ENCODE assay signal across 26 cellular contexts in the genomic region with DNA sequence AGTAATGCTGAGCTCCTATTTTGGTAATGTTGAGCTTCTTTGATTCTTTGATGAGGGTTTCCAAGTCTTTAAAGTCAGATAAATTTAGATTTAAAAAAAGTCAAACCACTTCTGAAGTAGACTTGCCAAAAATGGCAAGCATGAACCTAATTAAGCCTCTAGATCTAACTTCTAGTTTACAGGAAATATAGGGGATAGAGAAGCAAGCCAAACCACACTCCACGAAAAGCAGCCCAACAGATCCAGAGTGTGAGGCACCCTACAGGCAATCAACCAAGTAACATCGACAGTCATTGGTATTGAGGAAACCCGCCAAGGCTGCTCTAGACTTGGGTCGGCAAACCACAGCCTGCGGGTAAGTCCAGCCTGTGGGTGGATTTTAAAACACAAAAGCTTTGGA. TPM values are rescaled to one million over a fixed set of nuclear protein-coding genes. Genes with fewer than 3 reads are reported as not detected.
DNase-seq lines count a peak whose midpoint lies in the region; ATAC-seq and TF ChIP-seq lines count a peak whose summit lies in the region.
"Had no signal": no experiment of that assay in that cellular context is flagged by ENCODE, and none has a peak within 500 bp of the region (broad histone marks: within the 10 kb centered on the region; RNA-seq: fewer than 3 reads in every experiment).

No MANE protein-coding gene starts in this region.

- intact Hi-C loops in spleen (cut with DNase I; ENCODE audit: low total_unique reads): no loop called here

- H3K36me3 Mint-ChIP-seq in activated T-cell treated with anti-CD3 and anti-CD28 coated beads, Interleukin-2, amount 50 U/mL, for 4 hours (ENCODE audit: insufficient read depth): peaks cover 7% of the 10 kb centered on the region
- peaks cover 43% of the 10 kb centered on the region for H3K36me3 Mint-ChIP-seq in activated CD4-positive, alpha-beta T cell treated with anti-CD3 and anti-CD28 coated beads, Interleukin-2, amount 10 ng/mL, durations not matched to agents 7 days and 5 days (ENCODE audit: low read depth)

- peaks cover 4% of the 10 kb centered on the region for H3K9me3 Mint-ChIP-seq in activated T-cell treated with anti-CD3 and anti-CD28 coated beads, Interleukin-2, amount 50 U/mL, for 4 hours
- peaks cover 4% of the 10 kb centered on the region for H3K9me3 Mint-ChIP-seq in activated CD4-positive, alpha-beta T cell treated with anti-CD3 and anti-CD28 coated beads, Interleukin-2, amount 10 ng/mL, durations not matched to agents 7 days and 5 days
- H3K9me3 Mint-ChIP-seq: effector memory CD8-positive, alpha-beta T cell; HFFc6 had no signal

- CTCF ChIA-PET in activated CD4-positive, alpha-beta T cell treated with anti-CD3 and anti-CD28 coated beads, Interleukin-2, amount 10 ng/mL, durations not matched to agents 7 days and 5 days (lab: Charles Lee): interaction anchor here (0.6 to 1.5 kb wide), 5 partner anchors 14 to 1128 kb away, joined by 3 to 5 read pairs (median 4); a partner anchor contains a TSS

- no peaks in the 10 kb centered on the region for H3K27me3 Mint-ChIP-seq in activated T-cell treated with anti-CD3 and anti-CD28 coated beads, Interleukin-2, amount 50 U/mL, for 4 hours (ENCODE audit: low read depth)
- no peaks in the 10 kb centered on the region for H3K27me3 Mint-ChIP-seq in activated CD4-positive, alpha-beta T cell treated with anti-CD3 and anti-CD28 coated beads, Interleukin-2, amount 10 ng/mL, durations not matched to agents 7 days and 5 days
- H3K27me3 Mint-ChIP-seq: effector memory CD8-positive, alpha-beta T cell had no signal

- POLR2A ChIA-PET in activated CD4-positive, alpha-beta T cell treated with anti-CD3 and anti-CD28 coated beads, Interleukin-2, amount 10 ng/mL, durations not matched to agents 7 days and 5 days (lab: Charles Lee): interaction anchor here (0.6 kb wide), 1 partner anchor 90 kb away, joined by 3 read pairs; a partner anchor contains a TSS

- peaks cover 59% of the 10 kb centered on the region for H3K4me1 Mint-ChIP-seq in activated T-cell treated with anti-CD3 and anti-CD28 coated beads, Interleukin-2, amount 50 U/mL, for 4 hours (ENCODE audit: low read depth)
- peaks cover 75% of the 10 kb centered on the region for H3K4me1 Mint-ChIP-seq in activated CD4-positive, alpha-beta T cell treated with anti-CD3 and anti-CD28 coated beads, Interleukin-2, amount 10 ng/mL, durations not matched to agents 7 days and 5 days

- TF ChIP-seq POLR2A in spleen (IDR thresholded peaks at IDR 0.05): no peak

- peaks cover 0 to 26% (median 16%) of the 10 kb centered on the region in 6 donors for H3K4me1 ChIP-seq in spleen

- TF ChIP-seq CTCF in astrocyte of the spinal cord (IDR thresholded peaks at IDR 0.05; ENCODE audit: low read depth, low read length) (no peak), spleen (IDR thresholded peaks at IDR 0.05 in 8 of 11, conservative IDR thresholded peaks at IDR 0.05 in 3 of 11) (no peak)

- no peak for ATAC-seq in activated T-cell treated with anti-CD3 and anti-CD28 coated beads, Interleukin-2, amount 50 U/mL, for 4 hours
- ATAC-seq: effector memory CD8-positive, alpha-beta T cell; left cardiac atrium had no signal

- no peak overlapping the region for H3K27ac ChIP-seq in spleen
- H3K27ac ChIP-seq: C4-2B, esophagus squamous epithelium, suprapubic skin had no signal

- peak; percentile 24 for DNase-seq in activated T-cell treated with anti-CD3 and anti-CD28 coated beads, Interleukin-2, amount 50 U/mL, for 1 hour
- no peak for DNase-seq in activated T-cell treated with anti-CD3 and anti-CD28 coated beads, Interleukin-2, amount 50 U/mL, for 4 hours
- DNase-seq in EH (ENCODE audit: low read depth) (peak; percentile 6), astrocyte of the spinal cord (ENCODE audit: low read depth, low spot score) (peak; percentile 53), spleen (no peak), 8988T (no peak)
- DNase-seq in activated CD4-positive, alpha-beta T cell treated with anti-CD3 and anti-CD28 coated beads, Interleukin-2, amount 10 ng/mL, durations not matched to agents 7 days and 5 days: peak; percentile 45
- no peak for DNase-seq in activated CD8-positive, alpha-beta memory T cell treated with anti-CD3 and anti-CD28 coated beads, Interleukin-2, amount 50 U/mL, for 4 hours
- DNase-seq: activated CD4-positive, CD25-positive, alpha-beta regulatory T cell; aorta; DMS153; effector memory CD8-positive, alpha-beta T cell; esophagus squamous epithelium; HFFc6; IMR-90; left cardiac atrium; MM.1S; NCI-H2227 treated with DMSO at 0.1 percent for 48 hours; NCI-H82; nephron progenitor cell; OCI-M1; posterior cingulate gyrus; SIG-M5; stimulated activated CD4-positive, alpha-beta T cell treated with anti-CD3 and anti-CD28 coated beads, Interleukin-2, amount 100 ng/mL, for 48 hours had no signal

- H3K9me3 ChIP-seq in spleen: no peaks in the 10 kb centered on the region
- H3K9me3 ChIP-seq: esophagus squamous epithelium, suprapubic skin had no signal

- in situ Hi-C loops in astrocyte of the spinal cord (cut with HindIII; ENCODE audit: low sequenced_read_pairs): no loop called here

- no peak overlapping the region for H3K4me3 Mint-ChIP-seq in activated T-cell treated with anti-CD3 and anti-CD28 coated beads, Interleukin-2, amount 50 U/mL, for 4 hours
- peak overlapping the region; percentile 21 for H3K4me3 Mint-ChIP-seq in activated CD4-positive, alpha-beta T cell treated with anti-CD3 and anti-CD28 coated beads, Interleukin-2, amount 10 ng/mL, durations not matched to agents 7 days and 5 days
- H3K4me3 Mint-ChIP-seq: effector memory CD8-positive, alpha-beta T cell; HFFc6; nephron progenitor cell had no signal

- 59 to 76% (median 65%) methylated on average over 5 of the region's 5 CpGs for WGBS in spleen, 5 donors

- no peak overlapping the region for H3K4me3 ChIP-seq in astrocyte of the spinal cord (ENCODE audit: low read depth, low read length)
- H3K4me3 ChIP-seq in spleen: no peak overlapping the region
- H3K4me3 ChIP-seq: esophagus squamous epithelium, suprapubic skin had no signal

- no peaks in the 10 kb centered on the region for H3K27me3 ChIP-seq in spleen (replicated peaks in 1 of 7)
- H3K27me3 ChIP-seq: esophagus squamous epithelium, suprapubic skin had no signal

- H3K36me3 ChIP-seq in spleen: peaks cover 0 to 24% (median 0%) of the 10 kb centered on the region in 6 donors

- H3K27ac Mint-ChIP-seq in activated CD4-positive, alpha-beta T cell treated with anti-CD3 and anti-CD28 coated beads, Interleukin-2, amount 10 ng/mL, durations not matched to agents 7 days and 5 days: peak overlapping the region; percentile 77
- H3K27ac Mint-ChIP-seq: effector memory CD8-positive, alpha-beta T cell; HFFc6; nephron progenitor cell had no signal

RNA-seq across cellular contexts. Expression of a gene that starts 3.7 kb away (rescaled TPM):
- total RNA-seq in activated T-cell treated with anti-CD3 and anti-CD28 coated beads, Interleukin-2, amount 50 U/mL, for 4 hours: 1 to 10 TPM; 2.9 to 4.1 (median 3.9) TPM
- 1 to 10 TPM; 4.7 to 9.9 TPM for total RNA-seq in activated CD4-positive, alpha-beta T cell treated with anti-CD3 and anti-CD28 coated beads, Interleukin-2, amount 10 ng/mL, durations not matched to agents 7 days and 5 days
- total RNA-seq in spleen: 10 to 100 TPM in 1 of 7 donors, 1 to 10 TPM in 6; 2.5 to 19.7 (median 5.9) TPM
- polyA plus RNA-seq in spleen: 1 to 10 TPM; 1.9 to 2.9 (median 2.7) TPM

Comparison
In these comparisons a context has a peak if more than half of its experiments do, and no peak if none do; other contexts are left out.
1. DNase-seq: peak in activated T-cell treated with anti-CD3 and anti-CD28 coated beads, Interleukin-2, amount 50 U/mL, for 1 hour (single experiment), EH (single experiment), activated CD4-positive, alpha-beta T cell treated with anti-CD3 and anti-CD28 coated beads, Interleukin-2, amount 10 ng/mL, durations not matched to agents 7 days and 5 days (single experiment) and astrocyte of the spinal cord (single experiment); none in activated T-cell treated with anti-CD3 and anti-CD28 coated beads, Interleukin-2, amount 50 U/mL, for 4 hours (single experiment), spleen (single experiment), activated CD8-positive, alpha-beta memory T cell treated with anti-CD3 and anti-CD28 coated beads, Interleukin-2, amount 50 U/mL, for 4 hours (single experiment) and 8988T (single experiment).